22 cellular contexts compared by ENCODE assay signal in genomic region chr3:150775001-150775599, GRCh38. TPM values are rescaled to one million over a fixed set of nuclear protein-coding genes. Genes with fewer than 3 reads are reported as not detected.
A peak's percentile ranks its signal among the peaks of the same experiment; 100 is the strongest.
DNase-seq lines count a peak whose midpoint lies in the region; ATAC-seq and TF ChIP-seq lines count a peak whose summit lies in the region.
"Had no signal": no experiment of that assay in that cellular context is flagged by ENCODE, and none has a peak within 500 bp of the region (broad histone marks: within the 10 kb centered on the region; RNA-seq: fewer than 3 reads in every experiment).

No MANE protein-coding gene starts in this region.

- H3K9me3 ChIP-seq in adipocyte (ENCODE audit: control insufficient read depth, low read length) (no peaks in the 10 kb centered on the region), thoracic aorta (no peaks in the 10 kb centered on the region)
- H3K9me3 ChIP-seq: MG63 had no signal

- H3K4me3 ChIP-seq in adipocyte (ENCODE audit: low read length) (no peak overlapping the region), fibroblast of pulmonary artery (replicated peaks; ENCODE audit: low read depth, low read length) (no peak overlapping the region), thoracic aorta (no peak overlapping the region)
- H3K4me3 ChIP-seq: lung, MG63 had no signal

- ATAC-seq in thoracic aorta (ENCODE audit: insufficient number of reproducible peaks, low FRiP score, low read depth) = peak; percentile 48
- ATAC-seq: activated naive CD8-positive, alpha-beta T cell treated with anti-CD3 and anti-CD28 coated beads, Interleukin-2, amount 50 U/mL, for 24 hours; activated T-helper 17 cell treated with anti-CD3 and anti-CD28 coated beads, Interleukin-2, amount 50 U/mL, for 72 hours; HCT116 had no signal

- H3K27ac ChIP-seq in thoracic aorta = no peak overlapping the region

- TF ChIP-seq CTCF in fibroblast of pulmonary artery (IDR thresholded peaks at IDR 0.05; ENCODE audit: low read length, missing control alignments) (no peak), thoracic aorta (IDR thresholded peaks at IDR 0.05) (no peak)

- DNase-seq in GM03348 (ENCODE audit: low spot score) (peak; percentile 71), adipocyte (ENCODE audit: low read depth) (peak; percentile 43), fibroblast of pulmonary artery (ENCODE audit: low read depth) (peak; percentile 32), thoracic aorta (ENCODE audit: low spot score) (no peak), NCI-H1930 (lab: John Stamatoyannopoulos, UW) (no peak), NCI-H526 (lab: John Stamatoyannopoulos, UW) (no peak), dermis blood vessel endothelial cell (no peak)
- DNase-seq: activated CD4-positive, CD25-positive, alpha-beta regulatory T cell treated with anti-CD3 and anti-CD28 coated beads, Interleukin-2, amount 50 U/mL, for 72 hours; activated naive CD8-positive, alpha-beta T cell treated with anti-CD3 and anti-CD28 coated beads, Interleukin-2, amount 50 U/mL, for 24 hours; DMS79; glutamatergic neuron; immature natural killer cell; MG63; natural killer cell; NCI-H187; NCI-H446; SHP77 treated with DMSO at 0.1 percent for 48 hours; small intestine; stimulated activated CD4-positive, alpha-beta T cell treated with anti-CD3 and anti-CD28 coated beads, Interleukin-4, amount 100 ng/mL, for 24 hours had no signal

- no peaks in the 10 kb centered on the region for H3K36me3 ChIP-seq in adipocyte (ENCODE audit: control insufficient read depth, insufficient read depth, low read length, severe bottlenecking)
- H3K36me3 ChIP-seq in thoracic aorta = no peaks in the 10 kb centered on the region
- H3K36me3 ChIP-seq: MG63 had no signal

- no peak overlapping the region for H3K9ac ChIP-seq in adipocyte (ENCODE audit: low read length)

- H3K4me1 ChIP-seq in adipocyte (ENCODE audit: control insufficient read depth, insufficient read depth, low read length) = peaks cover 9% of the 10 kb centered on the region
- H3K4me1 ChIP-seq in thoracic aorta (ENCODE audit: control insufficient read depth in 1 of 2, low read depth in 2 of 2) = no peaks in the 10 kb centered on the region

- no peaks in the 10 kb centered on the region for H3K27me3 ChIP-seq in adipocyte (replicated peaks; ENCODE audit: control insufficient read depth, insufficient read depth, low read length)
- H3K27me3 ChIP-seq in thoracic aorta (replicated peaks; ENCODE audit: insufficient read depth) = no peaks in the 10 kb centered on the region
- H3K27me3 ChIP-seq: MG63 had no signal

RNA-seq across cellular contexts. Expression of gene SIAH2, which starts 12.1 kb away (rescaled TPM):
- total RNA-seq in thoracic aorta (10 to 100 TPM; 36.2 to 54.6 TPM), dermis blood vessel endothelial cell (26.9 and 31.2 TPM in 2 replicates)

Comparison
In these comparisons a context has a peak if more than half of its experiments do, and no peak if none do; other contexts are left out.
1. DNase-seq: peak in GM03348 (single experiment), adipocyte (single experiment) and fibroblast of pulmonary artery (single experiment); none in thoracic aorta (single experiment), NCI-H1930 (0 of 2), NCI-H526 (0 of 2) and dermis blood vessel endothelial cell (single experiment).